25 cellular contexts compared by ENCODE assay signal in the genomic region with DNA sequence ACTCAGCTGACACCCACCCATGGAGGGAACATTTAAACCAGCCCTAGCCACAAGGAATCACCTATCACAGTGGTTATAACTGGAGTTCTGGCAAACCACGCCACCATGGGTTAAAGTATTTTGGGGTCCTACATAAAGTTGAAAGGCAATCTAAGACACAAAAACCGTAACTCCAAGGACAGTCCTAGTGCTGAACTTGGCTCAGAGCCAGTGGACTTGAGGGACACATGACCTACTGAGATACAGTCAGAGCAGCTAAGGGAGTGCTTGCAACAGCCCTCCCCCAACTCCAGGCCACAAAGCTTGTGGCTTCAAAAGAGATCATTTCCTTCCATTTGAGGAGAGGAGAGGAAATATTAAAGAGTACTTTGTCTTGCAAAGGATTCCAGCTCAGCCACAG.
"Had no signal": no experiment of that assay in that cellular context is flagged by ENCODE, and none has a peak within 500 bp of the region (broad histone marks: within the 10 kb centered on the region; RNA-seq: fewer than 3 reads in every experiment).

No MANE protein-coding gene starts in this region.

- FAIRE-seq: RCC 7860 had no signal

- ATAC-seq: activated CD4-positive, alpha-beta T cell treated with anti-CD3 and anti-CD28 coated beads for 36 hours; activated T-helper 17 cell treated with anti-CD3 and anti-CD28 coated beads, Interleukin-2, amount 50 U/mL, for 72 hours had no signal

- H3K27me3 ChIP-seq: colonic mucosa had no signal

- H3K4me1 ChIP-seq: colonic mucosa had no signal

- H3K4me3 ChIP-seq: colonic mucosa had no signal

- H3K4me1 Mint-ChIP-seq: activated CD4-positive, alpha-beta memory T cell treated with anti-CD3 and anti-CD28 coated beads, Interleukin-2, amount 10 ng/mL, durations not matched to agents 7 days and 5 days; activated CD4-positive, alpha-beta T cell treated with anti-CD3 and anti-CD28 coated beads for 36 hours; activated naive CD4-positive, alpha-beta T cell treated with anti-CD3 and anti-CD28 coated beads, Interleukin-2, amount 10 ng/mL, durations not matched to agents 7 days and 5 days; activated naive CD8-positive, alpha-beta T cell treated with anti-CD3 and anti-CD28 coated beads for 36 hours; activated T-helper 17 cell treated with anti-CD3 and anti-CD28 coated beads, Interleukin-2, amount 50 U/mL, for 72 hours had no signal

- H3K9ac ChIP-seq: KMS-11, SK-N-SH had no signal

- H3K27me3 Mint-ChIP-seq: activated CD4-positive, alpha-beta memory T cell treated with anti-CD3 and anti-CD28 coated beads, Interleukin-2, amount 10 ng/mL, durations not matched to agents 7 days and 5 days; activated CD4-positive, alpha-beta T cell treated with anti-CD3 and anti-CD28 coated beads for 36 hours; activated naive CD4-positive, alpha-beta T cell treated with anti-CD3 and anti-CD28 coated beads, Interleukin-2, amount 10 ng/mL, durations not matched to agents 7 days and 5 days; activated naive CD8-positive, alpha-beta T cell treated with anti-CD3 and anti-CD28 coated beads for 36 hours; activated T-helper 17 cell treated with anti-CD3 and anti-CD28 coated beads, Interleukin-2, amount 50 U/mL, for 72 hours had no signal

- H3K4me2 ChIP-seq: KMS-11, SK-N-SH had no signal

- H3K9me3 Mint-ChIP-seq: activated CD4-positive, alpha-beta memory T cell treated with anti-CD3 and anti-CD28 coated beads, Interleukin-2, amount 10 ng/mL, durations not matched to agents 7 days and 5 days; activated T-helper 17 cell treated with anti-CD3 and anti-CD28 coated beads, Interleukin-2, amount 50 U/mL, for 72 hours had no signal

- H3K27ac Mint-ChIP-seq: activated CD4-positive, alpha-beta memory T cell treated with anti-CD3 and anti-CD28 coated beads, Interleukin-2, amount 10 ng/mL, durations not matched to agents 7 days and 5 days; activated CD4-positive, alpha-beta T cell treated with anti-CD3 and anti-CD28 coated beads for 36 hours; activated naive CD4-positive, alpha-beta T cell treated with anti-CD3 and anti-CD28 coated beads, Interleukin-2, amount 10 ng/mL, durations not matched to agents 7 days and 5 days; activated naive CD8-positive, alpha-beta T cell treated with anti-CD3 and anti-CD28 coated beads for 36 hours; activated T-helper 17 cell treated with anti-CD3 and anti-CD28 coated beads, Interleukin-2, amount 50 U/mL, for 72 hours had no signal

- H3K36me3 ChIP-seq: colonic mucosa, WERI-Rb-1 had no signal

- H3K4me3 Mint-ChIP-seq: activated CD4-positive, alpha-beta memory T cell treated with anti-CD3 and anti-CD28 coated beads, Interleukin-2, amount 10 ng/mL, durations not matched to agents 7 days and 5 days; activated CD4-positive, alpha-beta T cell treated with anti-CD3 and anti-CD28 coated beads for 36 hours; activated naive CD4-positive, alpha-beta T cell treated with anti-CD3 and anti-CD28 coated beads, Interleukin-2, amount 10 ng/mL, durations not matched to agents 7 days and 5 days; activated naive CD8-positive, alpha-beta T cell treated with anti-CD3 and anti-CD28 coated beads for 36 hours; activated T-helper 17 cell treated with anti-CD3 and anti-CD28 coated beads, Interleukin-2, amount 50 U/mL, for 72 hours had no signal

- H3K9me3 ChIP-seq: colonic mucosa, SK-N-SH had no signal

- H3K27ac ChIP-seq: colonic mucosa, KMS-11, WERI-Rb-1 had no signal

- H3K36me3 Mint-ChIP-seq: activated naive CD4-positive, alpha-beta T cell treated with anti-CD3 and anti-CD28 coated beads, Interleukin-2, amount 10 ng/mL, durations not matched to agents 7 days and 5 days; activated naive CD8-positive, alpha-beta T cell treated with anti-CD3 and anti-CD28 coated beads for 36 hours had no signal

- DNase-seq: activated CD4-positive, alpha-beta memory T cell treated with anti-CD3 and anti-CD28 coated beads, Interleukin-2, amount 10 ng/mL, durations not matched to agents 7 days and 5 days; activated CD4-positive, alpha-beta T cell treated with anti-CD3 and anti-CD28 coated beads for 36 hours; activated CD4-positive, alpha-beta T cell treated with anti-CD3 and anti-CD28 coated beads, Interleukin-2, amount 50 U/mL, for 1 hour; activated gamma-delta T cell treated with Interleukin-2 at 50 U/mL for 16 hours; activated naive CD4-positive, alpha-beta T cell treated with anti-CD3 and anti-CD28 coated beads, Interleukin-2, amount 10 ng/mL, durations not matched to agents 7 days and 5 days; activated naive CD8-positive, alpha-beta T cell treated with anti-CD3 and anti-CD28 coated beads for 36 hours; activated T-cell treated with anti-CD3 and anti-CD28 coated beads for 4 hours; activated T-cell treated with anti-CD3 and anti-CD28 coated beads, Interleukin-2, amount 50 U/mL, for 48 hours; colonic mucosa; MM.1S; NCI-H1048; NCI-H146; NCI-H187 treated with DMSO at 0.1 percent for 48 hours; NCI-H2081 treated with DMSO at 0.1 percent for 48 hours; NCI-H446; NCI-H524; NCI-H748 treated with DMSO at 0.1 percent for 48 hours; NK-92 treated with Interleukin-12 subunit alpha and Interleukin-12 subunit beta, amount 100 ng/mL, for 24 hours; SHP77 treated with DMSO at 0.1 percent for 48 hours; SK-N-SH; T-helper 1 cell; WERI-Rb-1 had no signal
